21 cellular contexts compared by ENCODE assay signal in the genomic region with DNA sequence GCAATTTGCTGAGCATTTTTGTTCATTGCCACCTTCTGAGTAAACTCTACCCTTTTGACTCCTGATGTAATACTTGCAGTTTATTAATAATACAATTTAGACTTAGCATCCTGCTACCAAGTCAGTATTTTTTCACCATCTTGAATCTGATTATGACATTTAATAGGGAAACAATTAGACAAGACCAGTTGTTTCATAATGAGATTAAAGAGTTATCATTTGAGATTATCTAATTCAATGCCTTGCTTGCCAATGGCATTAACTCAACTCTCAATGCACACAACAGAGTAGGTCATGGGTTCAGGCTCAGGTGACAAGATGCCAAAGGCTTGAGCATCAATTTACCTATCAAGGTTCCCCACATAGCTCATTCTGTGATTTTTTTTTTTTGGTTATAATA.
A peak's percentile ranks its signal among the peaks of the same experiment; 100 is the strongest.
DNase-seq lines count a peak whose midpoint lies in the region; ATAC-seq, FAIRE-seq and TF ChIP-seq lines count a peak whose summit lies in the region.
"Had no signal": no experiment of that assay in that cellular context is flagged by ENCODE, and none has a peak within 500 bp of the region (broad histone marks: within the 10 kb centered on the region; RNA-seq: fewer than 3 reads in every experiment).

No MANE protein-coding gene starts in this region.

- ATAC-seq in SK-N-SH treated with all-trans-retinoic acid at 6 μM for 48 hours = no peak
- no peak for ATAC-seq in HG02571 (IDR thresholded peaks at IDR 0.05; ENCODE audit: unreplicated experiment)
- ATAC-seq: GM12878 had no signal

- DNase-seq in D721Med (ENCODE audit: insufficient read length, low spot score) = no peak
- DNase-seq in NCI-H524 treated with DMSO at 0.1 percent for 48 hours (lab: John Stamatoyannopoulos, UW) = peak; percentile 4
- DNase-seq in NCI-H82 treated with DMSO at 0.1 percent for 48 hours (lab: John Stamatoyannopoulos, UW; ENCODE audit: unreplicated experiment) = peak; percentile 45
- no peak for DNase-seq in NCI-H2081 treated with DMSO at 0.1 percent for 48 hours (lab: John Stamatoyannopoulos, UW)
- DNase-seq in germinal center (ENCODE audit: low spot score) = no peak
- no peak for DNase-seq in activated CD4-positive, alpha-beta T cell treated with anti-CD3 and anti-CD28 coated beads, Interleukin-2, amount 50 U/mL, for 4 hours
- DNase-seq: ACHN; BE2C; C1 segment of cervical spinal cord; CD4-positive, alpha-beta memory T cell; CD4-positive, CD25-positive, alpha-beta regulatory T cell; CD8-positive, alpha-beta memory T cell; COR-L47; DMS79 treated with DMSO at 0.1 percent for 48 hours; GDM1 had no signal

- peak; percentile 95 for FAIRE-seq in D721Med (lab: Jason Lieb, UNC)
- FAIRE-seq: A204.1, GM12878, GM12892, GM18507 had no signal

- no peak for TF ChIP-seq CTCF in D721Med (IDR thresholded peaks at IDR 0.05; ENCODE audit: insufficient read depth, missing control alignments)

TF ChIP-seq in SK-N-SH treated with all-trans-retinoic acid at 6 μM for 48 hours, 23 proteins besides CTCF, POLR2A, EP300 and RAD21:
- TF ChIP-seq TOX (CRISPR knock-in tag; IDR thresholded peaks at IDR 0.05; ENCODE audit: borderline replicate concordance) (no peak), ESRRG (CRISPR knock-in tag; IDR thresholded peaks at IDR 0.05) (no peak), OSR1 (CRISPR knock-in tag; IDR thresholded peaks at IDR 0.05) (no peak), RARB (CRISPR knock-in tag; IDR thresholded peaks at IDR 0.05) (no peak), SNAI2 (CRISPR knock-in tag; IDR thresholded peaks at IDR 0.05) (no peak), ARNTL (CRISPR knock-in tag; IDR thresholded peaks at IDR 0.05; ENCODE audit: borderline replicate concordance, low read depth) (no peak), GLIS3 (CRISPR knock-in tag; IDR thresholded peaks at IDR 0.05) (peak; percentile 79; the same call in 1 of the 2 replicates), ZNF70 (CRISPR knock-in tag; IDR thresholded peaks at IDR 0.05) (no peak), BACH2 (CRISPR knock-in tag; IDR thresholded peaks at IDR 0.05; ENCODE audit: borderline replicate concordance) (no peak), ZNF8 (CRISPR knock-in tag; IDR thresholded peaks at IDR 0.05) (no peak), CSDC2 (CRISPR knock-in tag; IDR thresholded peaks at IDR 0.05) (no peak), PPARA (CRISPR knock-in tag; IDR thresholded peaks at IDR 0.05; ENCODE audit: borderline replicate concordance) (no peak), ZFP30 (CRISPR knock-in tag; IDR thresholded peaks at IDR 0.05) (no peak), TCF4 (CRISPR knock-in tag; IDR thresholded peaks at IDR 0.05; ENCODE audit: borderline replicate concordance) (peak; percentile 94), ZNF565 (CRISPR knock-in tag; conservative IDR thresholded peaks at IDR 0.05; ENCODE audit: low read depth) (no peak), ZC3H10 (CRISPR knock-in tag; IDR thresholded peaks at IDR 0.05) (no peak), ZFP3 (CRISPR knock-in tag; IDR thresholded peaks at IDR 0.05) (no peak), ISL1 (CRISPR knock-in tag; IDR thresholded peaks at IDR 0.05) (no peak)
- TF ChIP-seq, protein P1, sequence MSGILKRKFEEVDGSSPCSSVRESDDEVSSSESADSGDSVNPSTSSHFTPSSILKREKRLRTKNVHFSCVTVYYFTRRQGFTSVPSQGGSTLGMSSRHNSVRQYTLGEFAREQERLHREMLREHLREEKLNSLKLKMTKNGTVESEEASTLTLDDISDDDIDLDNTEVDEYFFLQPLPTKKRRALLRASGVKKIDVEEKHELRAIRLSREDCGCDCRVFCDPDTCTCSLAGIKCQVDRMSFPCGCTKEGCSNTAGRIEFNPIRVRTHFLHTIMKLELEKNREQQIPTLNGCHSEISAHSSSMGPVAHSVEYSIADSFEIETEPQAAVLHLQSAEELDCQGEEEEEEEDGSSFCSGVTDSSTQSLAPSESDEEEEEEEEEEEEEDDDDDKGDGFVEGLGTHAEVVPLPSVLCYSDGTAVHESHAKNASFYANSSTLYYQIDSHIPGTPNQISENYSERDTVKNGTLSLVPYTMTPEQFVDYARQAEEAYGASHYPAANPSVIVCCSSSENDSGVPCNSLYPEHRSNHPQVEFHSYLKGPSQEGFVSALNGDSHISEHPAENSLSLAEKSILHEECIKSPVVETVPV (CRISPR knock-in tag; IDR thresholded peaks at IDR 0.05) = no peak
- TF ChIP-seq, protein P2, sequence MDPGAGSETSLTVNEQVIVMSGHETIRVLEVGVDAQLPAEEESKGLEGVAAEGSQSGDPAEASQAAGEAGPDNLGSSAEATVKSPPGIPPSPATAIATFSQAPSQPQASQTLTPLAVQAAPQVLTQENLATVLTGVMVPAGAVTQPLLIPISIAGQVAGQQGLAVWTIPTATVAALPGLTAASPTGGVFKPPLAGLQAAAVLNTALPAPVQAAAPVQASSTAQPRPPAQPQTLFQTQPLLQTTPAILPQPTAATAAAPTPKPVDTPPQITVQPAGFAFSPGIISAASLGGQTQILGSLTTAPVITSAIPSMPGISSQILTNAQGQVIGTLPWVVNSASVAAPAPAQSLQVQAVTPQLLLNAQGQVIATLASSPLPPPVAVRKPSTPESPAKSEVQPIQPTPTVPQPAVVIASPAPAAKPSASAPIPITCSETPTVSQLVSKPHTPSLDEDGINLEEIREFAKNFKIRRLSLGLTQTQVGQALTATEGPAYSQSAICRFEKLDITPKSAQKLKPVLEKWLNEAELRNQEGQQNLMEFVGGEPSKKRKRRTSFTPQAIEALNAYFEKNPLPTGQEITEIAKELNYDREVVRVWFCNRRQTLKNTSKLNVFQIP (CRISPR knock-in tag; IDR thresholded peaks at IDR 0.05; ENCODE audit: borderline replicate concordance, low read depth) = no peak
- TF ChIP-seq, protein P3, sequence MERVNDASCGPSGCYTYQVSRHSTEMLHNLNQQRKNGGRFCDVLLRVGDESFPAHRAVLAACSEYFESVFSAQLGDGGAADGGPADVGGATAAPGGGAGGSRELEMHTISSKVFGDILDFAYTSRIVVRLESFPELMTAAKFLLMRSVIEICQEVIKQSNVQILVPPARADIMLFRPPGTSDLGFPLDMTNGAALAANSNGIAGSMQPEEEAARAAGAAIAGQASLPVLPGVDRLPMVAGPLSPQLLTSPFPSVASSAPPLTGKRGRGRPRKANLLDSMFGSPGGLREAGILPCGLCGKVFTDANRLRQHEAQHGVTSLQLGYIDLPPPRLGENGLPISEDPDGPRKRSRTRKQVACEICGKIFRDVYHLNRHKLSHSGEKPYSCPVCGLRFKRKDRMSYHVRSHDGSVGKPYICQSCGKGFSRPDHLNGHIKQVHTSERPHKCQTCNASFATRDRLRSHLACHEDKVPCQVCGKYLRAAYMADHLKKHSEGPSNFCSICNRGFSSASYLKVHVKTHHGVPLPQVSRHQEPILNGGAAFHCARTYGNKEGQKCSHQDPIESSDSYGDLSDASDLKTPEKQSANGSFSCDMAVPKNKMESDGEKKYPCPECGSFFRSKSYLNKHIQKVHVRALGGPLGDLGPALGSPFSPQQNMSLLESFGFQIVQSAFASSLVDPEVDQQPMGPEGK (CRISPR knock-in tag; IDR thresholded peaks at IDR 0.05; ENCODE audit: borderline replicate concordance) = no peak
- TF ChIP-seq, protein P4, sequence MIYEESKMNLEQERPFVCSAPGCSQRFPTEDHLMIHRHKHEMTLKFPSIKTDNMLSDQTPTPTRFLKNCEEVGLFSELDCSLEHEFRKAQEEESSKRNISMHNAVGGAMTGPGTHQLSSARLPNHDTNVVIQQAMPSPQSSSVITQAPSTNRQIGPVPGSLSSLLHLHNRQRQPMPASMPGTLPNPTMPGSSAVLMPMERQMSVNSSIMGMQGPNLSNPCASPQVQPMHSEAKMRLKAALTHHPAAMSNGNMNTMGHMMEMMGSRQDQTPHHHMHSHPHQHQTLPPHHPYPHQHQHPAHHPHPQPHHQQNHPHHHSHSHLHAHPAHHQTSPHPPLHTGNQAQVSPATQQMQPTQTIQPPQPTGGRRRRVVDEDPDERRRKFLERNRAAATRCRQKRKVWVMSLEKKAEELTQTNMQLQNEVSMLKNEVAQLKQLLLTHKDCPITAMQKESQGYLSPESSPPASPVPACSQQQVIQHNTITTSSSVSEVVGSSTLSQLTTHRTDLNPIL (CRISPR knock-in tag; IDR thresholded peaks at IDR 0.05; ENCODE audit: low read depth) = no peak
- TF ChIP-seq, protein P5, sequence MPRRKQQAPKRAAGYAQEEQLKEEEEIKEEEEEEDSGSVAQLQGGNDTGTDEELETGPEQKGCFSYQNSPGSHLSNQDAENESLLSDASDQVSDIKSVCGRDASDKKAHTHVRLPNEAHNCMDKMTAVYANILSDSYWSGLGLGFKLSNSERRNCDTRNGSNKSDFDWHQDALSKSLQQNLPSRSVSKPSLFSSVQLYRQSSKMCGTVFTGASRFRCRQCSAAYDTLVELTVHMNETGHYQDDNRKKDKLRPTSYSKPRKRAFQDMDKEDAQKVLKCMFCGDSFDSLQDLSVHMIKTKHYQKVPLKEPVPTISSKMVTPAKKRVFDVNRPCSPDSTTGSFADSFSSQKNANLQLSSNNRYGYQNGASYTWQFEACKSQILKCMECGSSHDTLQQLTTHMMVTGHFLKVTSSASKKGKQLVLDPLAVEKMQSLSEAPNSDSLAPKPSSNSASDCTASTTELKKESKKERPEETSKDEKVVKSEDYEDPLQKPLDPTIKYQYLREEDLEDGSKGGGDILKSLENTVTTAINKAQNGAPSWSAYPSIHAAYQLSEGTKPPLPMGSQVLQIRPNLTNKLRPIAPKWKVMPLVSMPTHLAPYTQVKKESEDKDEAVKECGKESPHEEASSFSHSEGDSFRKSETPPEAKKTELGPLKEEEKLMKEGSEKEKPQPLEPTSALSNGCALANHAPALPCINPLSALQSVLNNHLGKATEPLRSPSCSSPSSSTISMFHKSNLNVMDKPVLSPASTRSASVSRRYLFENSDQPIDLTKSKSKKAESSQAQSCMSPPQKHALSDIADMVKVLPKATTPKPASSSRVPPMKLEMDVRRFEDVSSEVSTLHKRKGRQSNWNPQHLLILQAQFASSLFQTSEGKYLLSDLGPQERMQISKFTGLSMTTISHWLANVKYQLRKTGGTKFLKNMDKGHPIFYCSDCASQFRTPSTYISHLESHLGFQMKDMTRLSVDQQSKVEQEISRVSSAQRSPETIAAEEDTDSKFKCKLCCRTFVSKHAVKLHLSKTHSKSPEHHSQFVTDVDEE (CRISPR knock-in tag; IDR thresholded peaks at IDR 0.05) = peak; percentile 57; the same call in 1 of the 2 replicates

Comparison
In these comparisons a context has a peak if more than half of its experiments do, and no peak if none do; other contexts are left out.
1. DNase-seq: peak in NCI-H524 treated with DMSO at 0.1 percent for 48 hours (single experiment) and NCI-H82 treated with DMSO at 0.1 percent for 48 hours (single experiment); none in D721Med (single experiment), NCI-H2081 treated with DMSO at 0.1 percent for 48 hours (single experiment), germinal center (single experiment) and activated CD4-positive, alpha-beta T cell treated with anti-CD3 and anti-CD28 coated beads, Interleukin-2, amount 50 U/mL, for 4 hours (0 of 2).